ENCODE assay signal across 12 cellular contexts in the genomic region with DNA sequence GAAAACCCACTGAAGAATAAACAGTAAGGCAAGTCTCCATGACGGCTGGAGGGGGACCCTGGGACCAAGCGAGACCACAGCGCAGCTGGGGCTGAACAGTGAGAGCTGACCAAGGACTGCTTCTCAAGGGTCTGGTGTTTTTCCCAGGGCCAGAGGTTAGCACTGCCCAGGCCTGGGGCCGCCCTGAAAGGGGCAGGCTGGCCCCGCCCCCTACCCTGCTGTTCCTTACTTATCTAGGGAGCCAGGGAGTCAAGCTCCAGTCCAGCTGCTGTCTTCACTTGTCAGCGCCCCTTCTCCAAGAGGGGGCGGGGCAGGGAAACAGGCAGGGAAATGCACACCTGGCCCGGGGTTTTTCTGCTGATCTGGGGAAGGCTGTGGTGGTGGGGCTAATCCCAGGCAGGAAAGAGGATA. TPM values are rescaled to one million over a fixed set of nuclear protein-coding genes. Genes with fewer than 3 reads are reported as not detected.
DNase-seq lines count a peak whose midpoint lies in the region; TF ChIP-seq lines count a peak whose summit lies in the region.
"Had no signal": no experiment of that assay in that cellular context is flagged by ENCODE, and none has a peak within 500 bp of the region (broad histone marks: within the 10 kb centered on the region; RNA-seq: fewer than 3 reads in every experiment).

No MANE protein-coding gene starts in this region.

- H3K27me3 Mint-ChIP-seq in chondrocyte (ENCODE audit: low read depth): no peaks in the 10 kb centered on the region
- no peaks in the 10 kb centered on the region for H3K27me3 Mint-ChIP-seq in T-helper 2 cell treated with Interferon-gamma antibody and Interleukin-4, amounts not matched to agents 5 μg/mL and 100 μg/mL, for 36 hours (ENCODE audit: low read depth)

- TF ChIP-seq CTCF in chondrocyte (IDR thresholded peaks at IDR 0.05): no peak

- no peaks in the 10 kb centered on the region for H3K9me3 Mint-ChIP-seq in chondrocyte (ENCODE audit: low read depth)
- H3K9me3 Mint-ChIP-seq in T-helper 2 cell treated with Interferon-gamma antibody and Interleukin-4, amounts not matched to agents 5 μg/mL and 100 μg/mL, for 36 hours: no peaks in the 10 kb centered on the region
- H3K9me3 Mint-ChIP-seq: activated T-cell treated with anti-CD3 and anti-CD28 coated beads, Interleukin-2, amount 50 U/mL, for 72 hours had no signal

- peaks cover 39% of the 10 kb centered on the region for H3K36me3 Mint-ChIP-seq in chondrocyte (ENCODE audit: low read depth)
- no peaks in the 10 kb centered on the region for H3K36me3 Mint-ChIP-seq in T-helper 2 cell treated with Interferon-gamma antibody and Interleukin-4, amounts not matched to agents 5 μg/mL and 100 μg/mL, for 36 hours (ENCODE audit: low read depth)

- H3K27ac Mint-ChIP-seq in chondrocyte (ENCODE audit: unreplicated experiment): peak overlapping the region; percentile 78
- H3K27ac Mint-ChIP-seq in T-helper 2 cell treated with Interferon-gamma antibody and Interleukin-4, amounts not matched to agents 5 μg/mL and 100 μg/mL, for 36 hours: no peak overlapping the region
- H3K27ac Mint-ChIP-seq: activated T-cell treated with anti-CD3 and anti-CD28 coated beads, Interleukin-2, amount 50 U/mL, for 72 hours had no signal

- no peak overlapping the region for H3K4me3 Mint-ChIP-seq in chondrocyte (ENCODE audit: unreplicated experiment)
- no peak overlapping the region for H3K4me3 Mint-ChIP-seq in T-helper 2 cell treated with Interferon-gamma antibody and Interleukin-4, amounts not matched to agents 5 μg/mL and 100 μg/mL, for 36 hours
- H3K4me3 Mint-ChIP-seq: activated T-cell treated with anti-CD3 and anti-CD28 coated beads, Interleukin-2, amount 50 U/mL, for 72 hours had no signal

- DNase-seq in COLO668 (lab: John Stamatoyannopoulos, UW; ENCODE audit: unreplicated experiment) (peak; percentile 24), NCI-H146 treated with DMSO at 0.1 percent for 48 hours (lab: John Stamatoyannopoulos, UW; ENCODE audit: unreplicated experiment) (peak; percentile 84), chondrocyte (ENCODE audit: low spot score) (no peak), myocyte (ENCODE audit: low read depth) (peak; percentile 85), activated gamma-delta T cell treated with Interleukin-2 at 50 U/mL for 16 hours (no peak)
- no peak for DNase-seq in central memory CD4-positive, alpha-beta T cell
- no peak for DNase-seq in T-helper 2 cell treated with Interferon-gamma antibody and Interleukin-4, amounts not matched to agents 5 μg/mL and 100 μg/mL, for 36 hours (ENCODE audit: low spot score)
- no peak for DNase-seq in activated CD8-positive, alpha-beta memory T cell treated with anti-CD3 and anti-CD28 coated beads, Interleukin-2, amount 50 U/mL, for 4 hours
- DNase-seq: activated T-cell treated with anti-CD3 and anti-CD28 coated beads, Interleukin-2, amount 50 U/mL, for 72 hours; NCI-H2081 treated with DMSO at 0.1 percent for 48 hours; psoas muscle; thyroid gland had no signal

- peaks cover 83% of the 10 kb centered on the region for H3K4me1 Mint-ChIP-seq in chondrocyte (ENCODE audit: low read depth)
- no peaks in the 10 kb centered on the region for H3K4me1 Mint-ChIP-seq in T-helper 2 cell treated with Interferon-gamma antibody and Interleukin-4, amounts not matched to agents 5 μg/mL and 100 μg/mL, for 36 hours (ENCODE audit: low read depth)

RNA-seq across cellular contexts. Expression of a gene that starts 51.6 kb away (rescaled TPM):
- total RNA-seq in chondrocyte (78.4 to 106 TPM (median 79.0 TPM) in 3 replicates), myocyte (14.4 and 17.3 TPM in 2 replicates)
- 21.0 TPM for polyA plus RNA-seq in myocyte (2012)

Comparison
In these comparisons a context has a peak if more than half of its experiments do, and no peak if none do; other contexts are left out.
1. DNase-seq: peak in COLO668 (single experiment), NCI-H146 treated with DMSO at 0.1 percent for 48 hours (single experiment) and myocyte (single experiment); none in chondrocyte (single experiment), activated gamma-delta T cell treated with Interleukin-2 at 50 U/mL for 16 hours (single experiment), central memory CD4-positive, alpha-beta T cell (single experiment), T-helper 2 cell treated with Interferon-gamma antibody and Interleukin-4, amounts not matched to agents 5 μg/mL and 100 μg/mL, for 36 hours (single experiment) and activated CD8-positive, alpha-beta memory T cell treated with anti-CD3 and anti-CD28 coated beads, Interleukin-2, amount 50 U/mL, for 4 hours (single experiment).